In the genomic region with DNA sequence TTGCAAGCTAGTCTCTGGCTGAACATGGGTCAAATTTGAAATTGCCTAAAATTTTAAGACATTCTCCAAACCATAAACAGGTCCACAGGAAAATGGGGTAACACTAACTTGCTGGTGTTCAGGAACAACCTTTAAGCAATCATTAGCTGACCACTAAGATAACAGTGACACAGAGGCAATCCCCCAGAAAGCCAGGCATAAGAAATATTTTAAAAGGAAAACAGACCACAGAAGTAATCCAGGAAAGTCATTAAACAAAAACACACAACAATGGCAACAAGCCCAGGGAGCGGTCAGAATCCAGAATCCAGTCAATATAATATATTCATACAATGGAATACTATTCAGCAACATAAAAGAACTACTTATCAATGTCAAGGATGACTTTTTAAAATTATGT, we compare ENCODE assay signal across 29 cellular contexts.
"Had no signal": no experiment of that assay in that cellular context is flagged by ENCODE, and none has a peak within 500 bp of the region (broad histone marks: within the 10 kb centered on the region; RNA-seq: fewer than 3 reads in every experiment).

No MANE protein-coding gene starts in this region.

- ATAC-seq: activated CD4-positive, alpha-beta T cell treated with anti-CD3 and anti-CD28 coated beads for 36 hours; activated T-cell treated with anti-CD3 and anti-CD28 coated beads, Interleukin-2, amount 50 U/mL, for 72 hours; left ventricle myocardium superior; psoas muscle; right cardiac atrium; stimulated activated effector memory CD8-positive, alpha-beta T cell treated with anti-CD3 and anti-CD28 coated beads, Interleukin-12 subunit alpha, Interleukin-12 subunit beta, amount 100 ng/mL, for 72 hours; stimulated activated naive CD8-positive, alpha-beta T cell treated with anti-CD3 and anti-CD28 coated beads, Interleukin-15, amount 100 ng/mL, for 72 hours had no signal

- DNase-seq: activated B cell treated with CpG ODN at 0.5 μM for 24 hours; activated CD4-positive, alpha-beta T cell treated with anti-CD3 and anti-CD28 coated beads for 36 hours; activated CD4-positive, alpha-beta T cell treated with anti-CD3 and anti-CD28 coated beads, Interleukin-2, amount 50 U/mL, for 4 hours; activated CD8-positive, alpha-beta memory T cell treated with anti-CD3 and anti-CD28 coated beads, Interleukin-2, amount 50 U/mL, for 48 hours; activated effector memory CD4-positive, alpha-beta T cell treated with Interleukin-2 at 50 U/mL for 16 hours; activated naive CD4-positive, alpha-beta T cell treated with anti-CD3 and anti-CD28 coated beads for 36 hours; activated naive CD8-positive, alpha-beta T cell treated with anti-CD3 and anti-CD28 coated beads, Interleukin-2, amount 10 ng/mL, durations not matched to agents 7 days and 5 days; activated T-cell treated with anti-CD3 and anti-CD28 coated beads, Interleukin-2, amount 50 U/mL, for 72 hours; amygdala; foreskin melanocyte; glutamatergic neuron; immature natural killer cell; left ventricle myocardium superior; mammary epithelial cell; midbrain; ovary; psoas muscle; right cardiac atrium; stimulated activated CD4-positive, alpha-beta T cell treated with anti-CD3 and anti-CD28 coated beads, Interleukin-1b, Interleukin-23, amount 100 ng/mL, for 48 hours; stimulated activated naive CD8-positive, alpha-beta T cell treated with anti-CD3 and anti-CD28 coated beads, Interleukin-15, amount 100 ng/mL, for 72 hours; T1000; tibial artery had no signal

- H3K27me3 ChIP-seq: hepatocyte, neutrophil, ovary, tibial artery had no signal

- H3K4me1 Mint-ChIP-seq: activated B cell treated with CpG ODN at 0.5 μM for 24 hours had no signal

- H3K27ac Mint-ChIP-seq: activated B cell treated with CpG ODN at 0.5 μM for 24 hours; activated CD4-positive, alpha-beta T cell treated with anti-CD3 and anti-CD28 coated beads for 36 hours; activated naive CD4-positive, alpha-beta T cell treated with anti-CD3 and anti-CD28 coated beads for 36 hours; activated naive CD8-positive, alpha-beta T cell treated with anti-CD3 and anti-CD28 coated beads, Interleukin-2, amount 10 ng/mL, durations not matched to agents 7 days and 5 days; activated T-cell treated with anti-CD3 and anti-CD28 coated beads, Interleukin-2, amount 50 U/mL, for 72 hours; brain; immature natural killer cell; nephron; stimulated activated effector memory CD8-positive, alpha-beta T cell treated with anti-CD3 and anti-CD28 coated beads, Interleukin-12 subunit alpha, Interleukin-12 subunit beta, amount 100 ng/mL, for 72 hours; stimulated activated naive CD8-positive, alpha-beta T cell treated with anti-CD3 and anti-CD28 coated beads, Interleukin-15, amount 100 ng/mL, for 72 hours had no signal

- H3K9me3 Mint-ChIP-seq: activated B cell treated with CpG ODN at 0.5 μM for 24 hours; activated naive CD4-positive, alpha-beta T cell treated with anti-CD3 and anti-CD28 coated beads for 36 hours; activated naive CD8-positive, alpha-beta T cell treated with anti-CD3 and anti-CD28 coated beads, Interleukin-2, amount 10 ng/mL, durations not matched to agents 7 days and 5 days; activated T-cell treated with anti-CD3 and anti-CD28 coated beads, Interleukin-2, amount 50 U/mL, for 72 hours; immature natural killer cell; nephron; stimulated activated effector memory CD8-positive, alpha-beta T cell treated with anti-CD3 and anti-CD28 coated beads, Interleukin-12 subunit alpha, Interleukin-12 subunit beta, amount 100 ng/mL, for 72 hours; stimulated activated naive CD8-positive, alpha-beta T cell treated with anti-CD3 and anti-CD28 coated beads, Interleukin-15, amount 100 ng/mL, for 72 hours had no signal

- H3K4me1 ChIP-seq: tibial artery had no signal

- H3K4me3 Mint-ChIP-seq: activated B cell treated with CpG ODN at 0.5 μM for 24 hours; activated CD4-positive, alpha-beta T cell treated with anti-CD3 and anti-CD28 coated beads for 36 hours; activated naive CD4-positive, alpha-beta T cell treated with anti-CD3 and anti-CD28 coated beads for 36 hours; activated naive CD8-positive, alpha-beta T cell treated with anti-CD3 and anti-CD28 coated beads, Interleukin-2, amount 10 ng/mL, durations not matched to agents 7 days and 5 days; activated T-cell treated with anti-CD3 and anti-CD28 coated beads, Interleukin-2, amount 50 U/mL, for 72 hours; brain; immature natural killer cell; nephron; stimulated activated effector memory CD8-positive, alpha-beta T cell treated with anti-CD3 and anti-CD28 coated beads, Interleukin-12 subunit alpha, Interleukin-12 subunit beta, amount 100 ng/mL, for 72 hours; stimulated activated naive CD8-positive, alpha-beta T cell treated with anti-CD3 and anti-CD28 coated beads, Interleukin-15, amount 100 ng/mL, for 72 hours had no signal

- H3K4me3 ChIP-seq: hepatocyte, ovary, psoas muscle, skin epidermis, tibial artery had no signal

- H3K27me3 Mint-ChIP-seq: brain had no signal

- H3K36me3 ChIP-seq: neutrophil, ovary had no signal

- H3K27ac ChIP-seq: epithelial cell of prostate, hepatocyte, neutrophil, ovary, psoas muscle, skin epidermis, tibial artery had no signal

- H3K36me3 Mint-ChIP-seq: activated naive CD8-positive, alpha-beta T cell treated with anti-CD3 and anti-CD28 coated beads, Interleukin-2, amount 10 ng/mL, durations not matched to agents 7 days and 5 days; immature natural killer cell; stimulated activated effector memory CD8-positive, alpha-beta T cell treated with anti-CD3 and anti-CD28 coated beads, Interleukin-12 subunit alpha, Interleukin-12 subunit beta, amount 100 ng/mL, for 72 hours had no signal

- H3K9me3 ChIP-seq: neutrophil, ovary, psoas muscle, tibial artery had no signal
